ENCODE assay signal across 8 cellular contexts in genomic region chr9:75083188-75083976, GRCh38. TPM values are rescaled to one million over a fixed set of nuclear protein-coding genes. Genes with fewer than 3 reads are reported as not detected.
DNase-seq lines count a peak whose midpoint lies in the region; ATAC-seq and TF ChIP-seq lines count a peak whose summit lies in the region.

No MANE protein-coding gene starts in this region.

- H3K4me3 Mint-ChIP-seq in T-helper 17 cell (peak overlapping the region; percentile 45), nephron progenitor cell (no peak overlapping the region)

- no peaks in the 10 kb centered on the region for H3K9me3 Mint-ChIP-seq in nephron progenitor cell

- DNase-seq in Daoy (ENCODE audit: low read depth) (peak; percentile 17), T-helper 17 cell (peak in 2 of 3 donors; percentile 11 to 33), nephron progenitor cell (peak; percentile 32), A172 (ENCODE audit: low spot score) (no peak), NCI-H1105 (lab: John Stamatoyannopoulos, UW) (no peak), OCI-M1 (lab: John Stamatoyannopoulos, UW) (no peak), Kasumi-1 (lab: John Stamatoyannopoulos, UW) (no peak)

- H3K36me3 Mint-ChIP-seq in T-helper 17 cell (ENCODE audit: low read depth) (peaks cover 6% of the 10 kb centered on the region), nephron progenitor cell (ENCODE audit: low read depth) (no peaks in the 10 kb centered on the region)

- H3K4me1 Mint-ChIP-seq in T-helper 17 cell: peaks cover 44% of the 10 kb centered on the region
- peaks cover 32% of the 10 kb centered on the region for H3K4me1 Mint-ChIP-seq in nephron progenitor cell

- TF ChIP-seq CTCF in nephron progenitor cell (IDR thresholded peaks at IDR 0.05): no peak

- H3K27me3 Mint-ChIP-seq in T-helper 17 cell (no peaks in the 10 kb centered on the region), nephron progenitor cell (ENCODE audit: low read depth, poor library complexity) (peaks cover 12% of the 10 kb centered on the region)

- H3K9me3 ChIP-seq in T-helper 17 cell (ENCODE audit: control insufficient read depth, low read length, poor library complexity, severe bottlenecking): no peaks in the 10 kb centered on the region

- ATAC-seq in T-helper 17 cell (peak; percentile 57), esophagus mucosa (peak; percentile 32)

- H3K27ac Mint-ChIP-seq in T-helper 17 cell (peak overlapping the region; percentile 91), nephron progenitor cell (no peak overlapping the region)

RNA-seq across cellular contexts. Expression of gene NMRK1, which starts 4.6 kb away (rescaled TPM):
- total RNA-seq in Daoy (2014; rRNA removed; shearing (Covaris generic)): 10.1 and 13.8 TPM in 2 replicates
- 10 to 100 TPM; 56.7 to 70.0 TPM for total RNA-seq in T-helper 17 cell
- 42.4 TPM for total RNA-seq in esophagus mucosa
- 16.0 and 21.5 TPM in 2 replicates for total RNA-seq in A172 (2014; rRNA removed; shearing (Covaris generic))

RNA-seq across cellular contexts. Expression of gene OSTF1, which starts 4.9 kb away (rescaled TPM):
- 36.6 and 40.6 TPM in 2 replicates for total RNA-seq in Daoy (2014; rRNA removed; shearing (Covaris generic))
- 10 to 100 TPM; 85.2 to 95.1 TPM for total RNA-seq in T-helper 17 cell
- 114 TPM for total RNA-seq in esophagus mucosa
- 12.1 and 12.9 TPM in 2 replicates for total RNA-seq in A172 (2014; rRNA removed; shearing (Covaris generic))

RNA-seq across cellular contexts. Expression of gene CARNMT1, which starts 55.3 kb away (rescaled TPM):
- total RNA-seq in Daoy (2014; rRNA removed; shearing (Covaris generic)): 35.5 and 38.7 TPM in 2 replicates
- total RNA-seq in T-helper 17 cell (10 to 100 TPM; 16.2 to 16.9 TPM), esophagus mucosa (17.5 TPM)
- total RNA-seq in A172 (2014; rRNA removed; shearing (Covaris generic)): 24.0 and 35.3 TPM in 2 replicates

Comparison
In these comparisons a context has a peak if more than half of its experiments do, and no peak if none do; other contexts are left out.
1. DNase-seq: peak in Daoy (single experiment), T-helper 17 cell (2 of 3) and nephron progenitor cell (single experiment); none in A172 (single experiment), NCI-H1105 (single experiment), OCI-M1 (single experiment) and Kasumi-1 (0 of 2).